ENCODE assay signal across 8 cellular contexts in the genomic region with DNA sequence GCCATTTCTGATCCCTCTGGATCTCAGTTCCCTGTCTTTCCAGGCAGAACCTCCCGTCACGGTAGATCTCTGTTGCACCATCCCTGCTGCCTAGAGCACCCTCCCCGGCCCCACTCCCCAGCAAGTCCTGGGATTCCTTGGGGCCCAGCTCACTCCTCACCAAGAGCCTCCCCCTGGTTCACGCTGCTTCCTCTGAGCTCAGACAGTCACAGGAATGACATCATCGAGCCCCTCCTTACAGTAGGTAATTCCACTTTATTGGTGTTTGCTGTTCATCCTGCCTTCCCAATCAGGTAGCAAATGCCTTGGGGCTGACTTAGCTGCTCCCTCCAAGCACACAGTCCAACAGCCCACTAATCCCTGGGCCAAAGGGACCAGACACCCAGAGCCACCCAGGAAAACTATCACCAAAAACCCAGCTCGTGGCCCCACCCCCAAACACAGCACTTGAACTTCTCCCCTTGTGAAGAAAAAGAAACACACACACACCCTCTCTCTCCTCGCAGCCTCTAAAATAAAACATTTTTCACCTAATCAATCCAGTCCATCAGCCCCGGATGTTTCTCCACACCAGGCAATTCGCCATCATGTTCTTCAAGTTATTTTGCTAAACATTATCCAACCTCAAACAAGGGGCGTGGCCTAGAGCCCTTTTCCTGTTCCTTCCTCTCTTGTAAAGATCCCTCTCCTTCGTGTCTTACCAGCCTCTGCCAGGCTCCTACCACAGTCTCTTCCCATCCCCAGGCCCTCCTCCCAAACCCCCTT. TPM values are rescaled to one million over a fixed set of nuclear protein-coding genes. Genes with fewer than 3 reads are reported as not detected.
DNase-seq lines count a peak whose midpoint lies in the region; FAIRE-seq and TF ChIP-seq lines count a peak whose summit lies in the region.

No MANE protein-coding gene starts in this region.

- H3K36me3 ChIP-seq in bronchial epithelial cell (ENCODE audit: control insufficient read depth, insufficient read depth, low read length) (peaks cover 1% of the 10 kb centered on the region), mucosa of stomach (ENCODE audit: control insufficient read depth, insufficient read depth, low read length) (no peaks in the 10 kb centered on the region)

- TF ChIP-seq CTCF in bronchial epithelial cell (IDR thresholded peaks at IDR 0.05; ENCODE audit: insufficient read depth, low read length, severe bottlenecking), result no peak

- no peak for TF ChIP-seq POLR2A in GM12891 (IDR thresholded peaks at IDR 0.05; ENCODE audit: low read depth, low read length)

- DNase-seq in AG08395 (ENCODE audit: low spot score), result peak; percentile 48
- peak; percentile 5 for DNase-seq in HS-5 (ENCODE audit: low read depth)
- peak; percentile 19 for DNase-seq in bronchial epithelial cell (ENCODE audit: low read depth)
- DNase-seq in COR-L47 (lab: John Stamatoyannopoulos, UW), result no peak
- DNase-seq in GM12891 (ENCODE audit: insufficient read length, low spot score), result no peak
- DNase-seq in SHP77 (lab: John Stamatoyannopoulos, UW), result no peak
- DNase-seq in Ammon's horn (ENCODE audit: low spot score), result no peak

- H3K27me3 ChIP-seq in bronchial epithelial cell (ENCODE audit: control insufficient read depth, insufficient read depth, low read length) (no peaks in the 10 kb centered on the region), mucosa of stomach (ENCODE audit: control insufficient read depth, insufficient read depth, low read length) (no peaks in the 10 kb centered on the region)

- H3K4me3 ChIP-seq in bronchial epithelial cell (ENCODE audit: low read depth, low read length) (no peak overlapping the region), mucosa of stomach (ENCODE audit: low read length) (peak overlapping the region; percentile 44)

- H3K4me1 ChIP-seq in mucosa of stomach (ENCODE audit: control insufficient read depth, insufficient read depth, low read length), result peaks cover 67% of the 10 kb centered on the region

- no peaks in the 10 kb centered on the region for H3K9me3 ChIP-seq in mucosa of stomach (ENCODE audit: control insufficient read depth, low read length)

- no peak for FAIRE-seq in bronchial epithelial cell (lab: Jason Lieb, UNC)
- FAIRE-seq in GM12891 (lab: Jason Lieb, UNC), result no peak

- peak overlapping the region; percentile 97 for H3K9ac ChIP-seq in mucosa of stomach (ENCODE audit: low read length)

TF ChIP-seq in GM12891, 5 proteins besides CTCF, POLR2A, EP300 and RAD21:
- TF ChIP-seq POLR2AphosphoS5 (IDR thresholded peaks at IDR 0.05; ENCODE audit: low read depth, low read length) (no peak), SPI1 (IDR thresholded peaks at IDR 0.05; ENCODE audit: low read depth, low read length) (no peak), PAX5 (IDR thresholded peaks at IDR 0.05; ENCODE audit: insufficient read depth, low read length, severe bottlenecking) (no peak), POU2F2 (IDR thresholded peaks at IDR 0.05; ENCODE audit: low read depth, low read length) (no peak), TAF1 (IDR thresholded peaks at IDR 0.05; ENCODE audit: low read depth, low read length) (no peak)
TF ChIP-seq in GM12891: peak in this region for 0.

RNA-seq across cellular contexts. Expression of a gene that starts 2.5 kb away (rescaled TPM):
- 33.0 and 33.2 TPM in 2 replicates for total RNA-seq in bronchial epithelial cell
- polyA plus RNA-seq in GM12891 (2012; ENCODE audit: low read depth, missing spikeins), result 74.0 TPM

RNA-seq across cellular contexts. Expression of a gene that starts 28.3 kb away (rescaled TPM):
- total RNA-seq in bronchial epithelial cell, result 2.1 and 3.5 TPM in 2 replicates
- 8.9 TPM for polyA plus RNA-seq in GM12891 (2012; ENCODE audit: low read depth, missing spikeins)

RNA-seq across cellular contexts. Expression of a gene that starts 40.7 kb away (rescaled TPM):
- 0.26 TPM in 2 replicates for total RNA-seq in bronchial epithelial cell
- polyA plus RNA-seq in GM12891 (2012; ENCODE audit: low read depth, missing spikeins), result 0.18 TPM

Comparison
In these comparisons a context has a peak if more than half of its experiments do, and no peak if none do; other contexts are left out.
1. DNase-seq: peak in AG08395 (single experiment), HS-5 (single experiment) and bronchial epithelial cell (single experiment); none in COR-L47 (single experiment), GM12891 (single experiment), SHP77 (0 of 2) and Ammon's horn (single experiment).